ENCODE assay signal across 8 cellular contexts in genomic region chr14:103517626-103518415, GRCh38. TPM values are rescaled to one million over a fixed set of nuclear protein-coding genes. Genes with fewer than 3 reads are reported as not detected.
DNase-seq lines count a peak whose midpoint lies in the region; ATAC-seq, FAIRE-seq and TF ChIP-seq lines count a peak whose summit lies in the region.

No MANE protein-coding gene starts in this region.

- H3K27ac ChIP-seq in osteoblast (ENCODE audit: low read depth, low read length) = no peak overlapping the region

- no peak for FAIRE-seq in D721Med (lab: Jason Lieb, UNC)
- FAIRE-seq in GM19239 (lab: Jason Lieb, UNC) = no peak

- H4K20me1 ChIP-seq in osteoblast (ENCODE audit: insufficient read depth, low read length) = peaks cover 8% of the 10 kb centered on the region

- DNase-seq in 8988T (peak; percentile 50), Right ventricle myocardium superior (peak; percentile 61), osteoblast (ENCODE audit: insufficient read length, low spot score, missing footprints) (peak; percentile 95), D721Med (ENCODE audit: insufficient read length, low spot score) (no peak), GM19239 (ENCODE audit: insufficient read length, low spot score) (no peak)

- intact Hi-C loops in Right ventricle myocardium superior (cut with DNase I) = no loop called here

- H3K4me3 ChIP-seq in osteoblast (ENCODE audit: insufficient read depth, low read length) = no peak overlapping the region

- no peaks in the 10 kb centered on the region for H3K9me3 ChIP-seq in osteoblast (ENCODE audit: low read depth, low read length)

- no peaks in the 10 kb centered on the region for H3K79me2 ChIP-seq in osteoblast (ENCODE audit: insufficient read depth, low read length)

- peaks cover 32% of the 10 kb centered on the region for H3K4me1 ChIP-seq in osteoblast (ENCODE audit: insufficient read depth, low read length)

- peaks cover 10% of the 10 kb centered on the region for H3K27me3 ChIP-seq in osteoblast (ENCODE audit: insufficient read depth, low read length)

- H3K36me3 ChIP-seq in osteoblast (ENCODE audit: insufficient read depth, low read length) = no peaks in the 10 kb centered on the region

- ATAC-seq in SK-N-SH treated with all-trans-retinoic acid at 6 μM for 48 hours (peak; percentile 13), Right ventricle myocardium superior (ENCODE audit: poor library complexity) (peak; percentile 4), HG03354 (IDR thresholded peaks at IDR 0.05; ENCODE audit: poor library complexity, severe bottlenecking, unreplicated experiment) (no peak), HG02642 (IDR thresholded peaks at IDR 0.05; ENCODE audit: poor library complexity, unreplicated experiment) (no peak)

- H2AFZ ChIP-seq in osteoblast (ENCODE audit: low read length) = no peak overlapping the region

- no peak overlapping the region for H3K4me2 ChIP-seq in osteoblast (ENCODE audit: insufficient read depth, low read length)

- TF ChIP-seq CTCF in osteoblast (IDR thresholded peaks at IDR 0.05; ENCODE audit: extremely low read depth, low read depth, low read length) (no peak), D721Med (IDR thresholded peaks at IDR 0.05; ENCODE audit: insufficient read depth, missing control alignments) (no peak)

TF ChIP-seq in SK-N-SH treated with all-trans-retinoic acid at 6 μM for 48 hours, 23 proteins besides CTCF, POLR2A, EP300 and RAD21:
- no peak for TF ChIP-seq TSHZ2 (CRISPR knock-in tag; IDR thresholded peaks at IDR 0.05)
- TF ChIP-seq PATZ1 (CRISPR knock-in tag; IDR thresholded peaks at IDR 0.05; ENCODE audit: borderline replicate concordance) = no peak
- TF ChIP-seq CSRNP3 (CRISPR knock-in tag; IDR thresholded peaks at IDR 0.05) = no peak
- no peak for TF ChIP-seq ZC3H10 (CRISPR knock-in tag; IDR thresholded peaks at IDR 0.05)
- TF ChIP-seq BACH2 (CRISPR knock-in tag; IDR thresholded peaks at IDR 0.05; ENCODE audit: borderline replicate concordance) = no peak
- no peak for TF ChIP-seq GLIS3 (CRISPR knock-in tag; IDR thresholded peaks at IDR 0.05)
- TF ChIP-seq PPARA (CRISPR knock-in tag; IDR thresholded peaks at IDR 0.05; ENCODE audit: borderline replicate concordance) = no peak
- no peak for TF ChIP-seq ZFP30 (CRISPR knock-in tag; IDR thresholded peaks at IDR 0.05)
- no peak for TF ChIP-seq TCF4 (CRISPR knock-in tag; IDR thresholded peaks at IDR 0.05; ENCODE audit: borderline replicate concordance)
- TF ChIP-seq ZNF565 (CRISPR knock-in tag; conservative IDR thresholded peaks at IDR 0.05; ENCODE audit: low read depth) = no peak

RNA-seq across cellular contexts. Expression of gene CKB, which starts 4.8 kb away (rescaled TPM):
- total RNA-seq in Right ventricle myocardium superior (702 TPM), osteoblast (5.1 and 8.3 TPM in 2 replicates)

RNA-seq across cellular contexts. Expression of gene TRMT61A, which starts 11.2 kb away (rescaled TPM):
- total RNA-seq in Right ventricle myocardium superior (5.0 TPM), osteoblast (9.0 and 10.6 TPM in 2 replicates)

RNA-seq across cellular contexts. Expression of gene BAG5, which starts 44.6 kb away (rescaled TPM):
- total RNA-seq in Right ventricle myocardium superior (14.3 TPM), osteoblast (28.6 and 30.8 TPM in 2 replicates)

RNA-seq across cellular contexts. Expression of gene COA8, which starts 44.9 kb away (rescaled TPM):
- total RNA-seq in Right ventricle myocardium superior (60.6 TPM), osteoblast (23.0 and 24.6 TPM in 2 replicates)

Comparison
In these comparisons a context has a peak if more than half of its experiments do, and no peak if none do; other contexts are left out.
1. DNase-seq: peak in 8988T (single experiment), Right ventricle myocardium superior (single experiment) and osteoblast (single experiment); none in D721Med (single experiment) and GM19239 (single experiment).
2. ATAC-seq: peak in SK-N-SH treated with all-trans-retinoic acid at 6 μM for 48 hours (single experiment) and Right ventricle myocardium superior (single experiment); none in HG03354 (single experiment) and HG02642 (single experiment).
3. RNA of gene CKB, which starts 4.8 kb away (total RNA-seq): 702 TPM in Right ventricle myocardium superior (single experiment); 5.1 to 8.3 TPM in osteoblast; every median in the first group is over 10 times any median in the second.